In genomic region chr14:63745858-63746425, GRCh38 we compare ENCODE assay signal across 9 cellular contexts. TPM values are rescaled to one million over a fixed set of nuclear protein-coding genes. Genes with fewer than 3 reads are reported as not detected.
DNase-seq lines count a peak whose midpoint lies in the region; ATAC-seq and TF ChIP-seq lines count a peak whose summit lies in the region.
"Had no signal": no experiment of that assay in that cellular context is flagged by ENCODE, and none has a peak within 500 bp of the region (broad histone marks: within the 10 kb centered on the region; RNA-seq: fewer than 3 reads in every experiment).

No MANE protein-coding gene starts in this region.

- H3K9ac ChIP-seq in smooth muscle cell (ENCODE audit: low read depth) = no peak overlapping the region
- H3K9ac ChIP-seq: BLaER1 had no signal

- H3K27ac ChIP-seq in upper lobe of right lung = no peak overlapping the region
- H3K27ac ChIP-seq in smooth muscle cell (ENCODE audit: low read depth) = no peak overlapping the region
- H3K27ac ChIP-seq: BLaER1 had no signal

- H3K27me3 ChIP-seq in upper lobe of right lung (no peaks in the 10 kb centered on the region), smooth muscle cell (ENCODE audit: low read depth) (no peaks in the 10 kb centered on the region), MG63 (no peaks in the 10 kb centered on the region)
- H3K27me3 ChIP-seq: BLaER1 had no signal

- H3K79me2 ChIP-seq in smooth muscle cell (ENCODE audit: low read depth) = no peaks in the 10 kb centered on the region

- peak; percentile 49 for ATAC-seq in activated CD8-positive, alpha-beta memory T cell treated with anti-CD3 and anti-CD28 coated beads, Interleukin-2, amount 10 ng/mL, durations not matched to agents 7 days and 5 days
- ATAC-seq in HG03103 (IDR thresholded peaks at IDR 0.05; ENCODE audit: low read depth, unreplicated experiment) (peak; percentile 66), activated B cell treated with CpG ODN at 0.5 μM for 24 hours (ENCODE audit: low read depth) (peak; percentile 75), upper lobe of right lung (peak; percentile 75)

- H3K36me3 Mint-ChIP-seq in activated CD8-positive, alpha-beta memory T cell treated with anti-CD3 and anti-CD28 coated beads, Interleukin-2, amount 10 ng/mL, durations not matched to agents 7 days and 5 days = no peaks in the 10 kb centered on the region
- no peaks in the 10 kb centered on the region for H3K36me3 Mint-ChIP-seq in activated B cell treated with CpG ODN at 0.5 μM for 24 hours (ENCODE audit: low read depth)

- H3K36me3 ChIP-seq in upper lobe of right lung (no peaks in the 10 kb centered on the region), smooth muscle cell (ENCODE audit: low read depth) (no peaks in the 10 kb centered on the region), MG63 (no peaks in the 10 kb centered on the region)
- H3K36me3 ChIP-seq: BLaER1 had no signal

- no peaks in the 10 kb centered on the region for H4K20me1 ChIP-seq in smooth muscle cell (ENCODE audit: low read depth)
- H4K20me1 ChIP-seq: BLaER1 had no signal

- intact Hi-C loops in activated B cell treated with CpG ODN at 0.5 μM for 24 hours (cut with micrococcal nuclease) (loop anchor here (1.0 to 5.0 kb wide), 5 partner anchors 15 to 756 kb away; partner anchors contain the start of genes SGPP1, WDR89, ZBTB1 and ZBTB25), upper lobe of right lung (cut with DNase I) (no loop called here), cardiac septum (cut with DNase I) (no loop called here)

- POLR2A ChIA-PET in activated B cell treated with CpG ODN at 0.5 μM for 24 hours (lab: Charles Lee) = interaction anchor here (1.0 to 1.2 kb wide), 3 partner anchors 20 to 757 kb away, joined by 3 to 5 read pairs (median 4); partner anchors contain the start of gene PPP2R5E

- peaks cover 13% of the 10 kb centered on the region for H3K4me1 Mint-ChIP-seq in activated CD8-positive, alpha-beta memory T cell treated with anti-CD3 and anti-CD28 coated beads, Interleukin-2, amount 10 ng/mL, durations not matched to agents 7 days and 5 days
- H3K4me1 Mint-ChIP-seq in activated B cell treated with CpG ODN at 0.5 μM for 24 hours = peaks cover 47% of the 10 kb centered on the region

- H3K4me3 Mint-ChIP-seq in activated CD8-positive, alpha-beta memory T cell treated with anti-CD3 and anti-CD28 coated beads, Interleukin-2, amount 10 ng/mL, durations not matched to agents 7 days and 5 days = no peak overlapping the region
- peak overlapping the region; percentile 63 for H3K4me3 Mint-ChIP-seq in activated B cell treated with CpG ODN at 0.5 μM for 24 hours

- no peak overlapping the region for H3K27ac Mint-ChIP-seq in activated CD8-positive, alpha-beta memory T cell treated with anti-CD3 and anti-CD28 coated beads, Interleukin-2, amount 10 ng/mL, durations not matched to agents 7 days and 5 days
- peak overlapping the region; percentile 96 for H3K27ac Mint-ChIP-seq in activated B cell treated with CpG ODN at 0.5 μM for 24 hours

- H3K9me3 ChIP-seq in upper lobe of right lung (no peaks in the 10 kb centered on the region), smooth muscle cell (replicated peaks; ENCODE audit: low read depth) (no peaks in the 10 kb centered on the region), MG63 (no peaks in the 10 kb centered on the region)
- H3K9me3 ChIP-seq: BLaER1 had no signal

- CTCF ChIA-PET in activated CD8-positive, alpha-beta memory T cell treated with anti-CD3 and anti-CD28 coated beads, Interleukin-2, amount 10 ng/mL, durations not matched to agents 7 days and 5 days (lab: Charles Lee) = interaction anchor here (1.5 kb wide), 1 partner anchor 24 kb away, joined by 4 read pairs; no protein-coding TSS in a partner anchor
- CTCF ChIA-PET in activated B cell treated with CpG ODN at 0.5 μM for 24 hours (lab: Charles Lee) = interaction anchor here (2.9 kb wide), 1 partner anchor 24 kb away, joined by 9 read pairs; no protein-coding TSS in a partner anchor

- no peak overlapping the region for H2AFZ ChIP-seq in smooth muscle cell (ENCODE audit: low read depth)

- H3K4me1 ChIP-seq in upper lobe of right lung = no peaks in the 10 kb centered on the region
- H3K4me1 ChIP-seq in smooth muscle cell (ENCODE audit: low read depth) = no peaks in the 10 kb centered on the region
- H3K4me1 ChIP-seq: BLaER1 had no signal

- no peak overlapping the region for H3K4me2 ChIP-seq in smooth muscle cell
- H3K4me2 ChIP-seq: BLaER1 had no signal

- H3K4me3 ChIP-seq in upper lobe of right lung (no peak overlapping the region), smooth muscle cell (no peak overlapping the region), MG63 (no peak overlapping the region)
- H3K4me3 ChIP-seq: BLaER1 had no signal

- H3K9me3 Mint-ChIP-seq in activated CD8-positive, alpha-beta memory T cell treated with anti-CD3 and anti-CD28 coated beads, Interleukin-2, amount 10 ng/mL, durations not matched to agents 7 days and 5 days (ENCODE audit: low read depth) = no peaks in the 10 kb centered on the region
- H3K9me3 Mint-ChIP-seq in activated B cell treated with CpG ODN at 0.5 μM for 24 hours = no peaks in the 10 kb centered on the region

- no peaks in the 10 kb centered on the region for H3K27me3 Mint-ChIP-seq in activated CD8-positive, alpha-beta memory T cell treated with anti-CD3 and anti-CD28 coated beads, Interleukin-2, amount 10 ng/mL, durations not matched to agents 7 days and 5 days
- H3K27me3 Mint-ChIP-seq in activated B cell treated with CpG ODN at 0.5 μM for 24 hours = no peaks in the 10 kb centered on the region

- no peaks in the 10 kb centered on the region for H3F3A ChIP-seq in smooth muscle cell (ENCODE audit: low read depth)

- TF ChIP-seq CTCF in activated B cell treated with CpG ODN at 0.5 μM for 24 hours (IDR thresholded peaks at IDR 0.05) = no peak
- no peak for TF ChIP-seq CTCF in upper lobe of right lung (IDR thresholded peaks at IDR 0.05)
- no peak for TF ChIP-seq CTCF in smooth muscle cell (IDR thresholded peaks at IDR 0.05; ENCODE audit: borderline replicate concordance, insufficient read depth, poor library complexity, severe bottlenecking)

- WGBS in smooth muscle cell (ENCODE audit: low lambda C conversion rate) = 58% methylated on average over 4 of the region's 4 CpGs

- no peak for DNase-seq in activated CD8-positive, alpha-beta memory T cell treated with anti-CD3 and anti-CD28 coated beads, Interleukin-2, amount 10 ng/mL, durations not matched to agents 7 days and 5 days
- no peak for DNase-seq in activated CD8-positive, alpha-beta memory T cell treated with anti-CD3 and anti-CD28 coated beads, Interleukin-2, amount 50 U/mL, for 4 hours
- DNase-seq in activated B cell treated with CpG ODN at 0.5 μM for 24 hours (peak; percentile 36), upper lobe of right lung (no peak), cardiac septum (ENCODE audit: low spot score) (no peak), smooth muscle cell (lab: John Stamatoyannopoulos, UW; ENCODE audit: unreplicated experiment) (no peak), MG63 (no peak)

RNA-seq across cellular contexts. Expression of gene SGPP1, which starts 18.1 kb away (rescaled TPM):
- total RNA-seq in activated CD8-positive, alpha-beta memory T cell treated with anti-CD3 and anti-CD28 coated beads, Interleukin-2, amount 10 ng/mL, durations not matched to agents 7 days and 5 days = 10 to 100 TPM; 16.5 to 17.4 TPM
- total RNA-seq in activated B cell treated with CpG ODN at 0.5 μM for 24 hours = 20.9 and 21.2 TPM in 2 replicates
- total RNA-seq in upper lobe of right lung = 22.3 TPM
- 5.6 TPM for total RNA-seq in cardiac septum
- 25.8 and 30.0 TPM in 2 replicates for total RNA-seq in smooth muscle cell
- 13.4 and 16.0 TPM in 2 replicates for polyA plus RNA-seq in smooth muscle cell
- 17.1 and 18.0 TPM in 2 replicates for total RNA-seq in MG63 (2014; rRNA removed; shearing (Covaris generic); ENCODE audit: low replicate concordance)
